ENCODE assay signal across 4 cellular contexts in the genomic region with DNA sequence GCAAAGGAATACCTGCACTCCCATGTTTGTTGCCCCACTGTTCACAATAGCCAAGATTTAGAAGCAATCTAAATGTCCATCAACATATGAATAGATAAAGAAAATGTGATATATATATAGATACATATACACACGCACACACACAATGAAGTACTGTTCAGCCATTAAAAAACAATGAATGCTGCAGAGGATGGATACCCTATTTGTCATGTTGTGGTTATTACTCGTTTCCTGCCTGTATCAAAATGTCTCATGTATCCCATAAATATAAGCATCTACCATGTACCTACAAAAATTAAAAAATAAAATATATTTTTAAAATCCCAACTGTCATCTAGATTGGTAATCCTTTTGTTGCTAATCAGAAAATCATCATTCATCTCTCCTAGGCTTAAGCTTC.
A peak's percentile ranks its signal among the peaks of the same experiment; 100 is the strongest.
TF ChIP-seq lines count a peak whose summit lies in the region.

No MANE protein-coding gene starts in this region.

TF ChIP-seq in SK-N-SH, 30 proteins besides CTCF, POLR2A, EP300 and RAD21:
- TF ChIP-seq GATA2 (CRISPR knock-in tag; IDR thresholded peaks at IDR 0.05), result no peak
- peak; percentile 34; the same call in 1 of the 2 replicates for TF ChIP-seq JUND (IDR thresholded peaks at IDR 0.05)
- no peak for TF ChIP-seq REST (IDR thresholded peaks at IDR 0.05; ENCODE audit: low read depth, low read length)
- peak; percentile 35; the same call in 1 of the 2 replicates for TF ChIP-seq FOSL2 (IDR thresholded peaks at IDR 0.05; ENCODE audit: borderline replicate concordance, low read depth)
- TF ChIP-seq TCF12 (IDR thresholded peaks at IDR 0.05), result peak; percentile 48
- TF ChIP-seq, protein P1, sequence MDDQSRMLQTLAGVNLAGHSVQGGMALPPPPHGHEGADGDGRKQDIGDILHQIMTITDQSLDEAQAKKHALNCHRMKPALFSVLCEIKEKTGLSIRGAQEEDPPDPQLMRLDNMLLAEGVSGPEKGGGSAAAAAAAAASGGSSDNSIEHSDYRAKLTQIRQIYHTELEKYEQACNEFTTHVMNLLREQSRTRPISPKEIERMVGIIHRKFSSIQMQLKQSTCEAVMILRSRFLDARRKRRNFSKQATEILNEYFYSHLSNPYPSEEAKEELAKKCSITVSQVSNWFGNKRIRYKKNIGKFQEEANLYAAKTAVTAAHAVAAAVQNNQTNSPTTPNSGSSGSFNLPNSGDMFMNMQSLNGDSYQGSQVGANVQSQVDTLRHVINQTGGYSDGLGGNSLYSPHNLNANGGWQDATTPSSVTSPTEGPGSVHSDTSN (IDR thresholded peaks at IDR 0.05), result peak; percentile 54; the same call in 1 of the 2 replicates

TF ChIP-seq in SK-N-SH treated with all-trans-retinoic acid at 6 μM for 48 hours, 23 proteins besides CTCF, POLR2A, EP300 and RAD21 (continues in another document):
- TF ChIP-seq ZNF565 (CRISPR knock-in tag; conservative IDR thresholded peaks at IDR 0.05; ENCODE audit: low read depth) (no peak), GLIS3 (CRISPR knock-in tag; IDR thresholded peaks at IDR 0.05) (no peak), TOX (CRISPR knock-in tag; IDR thresholded peaks at IDR 0.05; ENCODE audit: borderline replicate concordance) (no peak), POU6F1 (CRISPR knock-in tag; IDR thresholded peaks at IDR 0.05; ENCODE audit: borderline replicate concordance, low read depth) (no peak), CREB5 (CRISPR knock-in tag; IDR thresholded peaks at IDR 0.05; ENCODE audit: low read depth) (no peak), ISL1 (CRISPR knock-in tag; IDR thresholded peaks at IDR 0.05) (no peak), ZNF70 (CRISPR knock-in tag; IDR thresholded peaks at IDR 0.05) (no peak), ARNTL (CRISPR knock-in tag; IDR thresholded peaks at IDR 0.05; ENCODE audit: borderline replicate concordance, low read depth) (no peak), TCF4 (CRISPR knock-in tag; IDR thresholded peaks at IDR 0.05; ENCODE audit: borderline replicate concordance) (no peak)
- TF ChIP-seq, protein P2, sequence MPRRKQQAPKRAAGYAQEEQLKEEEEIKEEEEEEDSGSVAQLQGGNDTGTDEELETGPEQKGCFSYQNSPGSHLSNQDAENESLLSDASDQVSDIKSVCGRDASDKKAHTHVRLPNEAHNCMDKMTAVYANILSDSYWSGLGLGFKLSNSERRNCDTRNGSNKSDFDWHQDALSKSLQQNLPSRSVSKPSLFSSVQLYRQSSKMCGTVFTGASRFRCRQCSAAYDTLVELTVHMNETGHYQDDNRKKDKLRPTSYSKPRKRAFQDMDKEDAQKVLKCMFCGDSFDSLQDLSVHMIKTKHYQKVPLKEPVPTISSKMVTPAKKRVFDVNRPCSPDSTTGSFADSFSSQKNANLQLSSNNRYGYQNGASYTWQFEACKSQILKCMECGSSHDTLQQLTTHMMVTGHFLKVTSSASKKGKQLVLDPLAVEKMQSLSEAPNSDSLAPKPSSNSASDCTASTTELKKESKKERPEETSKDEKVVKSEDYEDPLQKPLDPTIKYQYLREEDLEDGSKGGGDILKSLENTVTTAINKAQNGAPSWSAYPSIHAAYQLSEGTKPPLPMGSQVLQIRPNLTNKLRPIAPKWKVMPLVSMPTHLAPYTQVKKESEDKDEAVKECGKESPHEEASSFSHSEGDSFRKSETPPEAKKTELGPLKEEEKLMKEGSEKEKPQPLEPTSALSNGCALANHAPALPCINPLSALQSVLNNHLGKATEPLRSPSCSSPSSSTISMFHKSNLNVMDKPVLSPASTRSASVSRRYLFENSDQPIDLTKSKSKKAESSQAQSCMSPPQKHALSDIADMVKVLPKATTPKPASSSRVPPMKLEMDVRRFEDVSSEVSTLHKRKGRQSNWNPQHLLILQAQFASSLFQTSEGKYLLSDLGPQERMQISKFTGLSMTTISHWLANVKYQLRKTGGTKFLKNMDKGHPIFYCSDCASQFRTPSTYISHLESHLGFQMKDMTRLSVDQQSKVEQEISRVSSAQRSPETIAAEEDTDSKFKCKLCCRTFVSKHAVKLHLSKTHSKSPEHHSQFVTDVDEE (CRISPR knock-in tag; IDR thresholded peaks at IDR 0.05), result no peak

TF ChIP-seq in IMR-90, 13 proteins besides CTCF, POLR2A, EP300 and RAD21:
- no peak for TF ChIP-seq MAFK (IDR thresholded peaks at IDR 0.05; ENCODE audit: low read depth, low read length)
- no peak for TF ChIP-seq MXI1 (IDR thresholded peaks at IDR 0.05; ENCODE audit: borderline replicate concordance, low read depth, low read length)
- TF ChIP-seq RFX5 (IDR thresholded peaks at IDR 0.05; ENCODE audit: low read depth, low read length), result no peak
- TF ChIP-seq CEBPB (IDR thresholded peaks at IDR 0.05; ENCODE audit: low read depth, low read length), result no peak
- TF ChIP-seq, protein P3, sequence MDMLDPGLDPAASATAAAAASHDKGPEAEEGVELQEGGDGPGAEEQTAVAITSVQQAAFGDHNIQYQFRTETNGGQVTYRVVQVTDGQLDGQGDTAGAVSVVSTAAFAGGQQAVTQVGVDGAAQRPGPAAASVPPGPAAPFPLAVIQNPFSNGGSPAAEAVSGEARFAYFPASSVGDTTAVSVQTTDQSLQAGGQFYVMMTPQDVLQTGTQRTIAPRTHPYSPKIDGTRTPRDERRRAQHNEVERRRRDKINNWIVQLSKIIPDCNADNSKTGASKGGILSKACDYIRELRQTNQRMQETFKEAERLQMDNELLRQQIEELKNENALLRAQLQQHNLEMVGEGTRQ (IDR thresholded peaks at IDR 0.05; ENCODE audit: low read depth, low read length), result no peak
- TF ChIP-seq NFE2L2 (IDR thresholded peaks at IDR 0.05; ENCODE audit: low read depth, low read length), result no peak
- no peak for TF ChIP-seq FOS (IDR thresholded peaks at IDR 0.05; ENCODE audit: low read depth, low read length)
- TF ChIP-seq SMC3 (IDR thresholded peaks at IDR 0.05; ENCODE audit: low read depth, low read length), result no peak
- no peak for TF ChIP-seq CHD1 (IDR thresholded peaks at IDR 0.05; ENCODE audit: low read depth, low read length)
- TF ChIP-seq MAZ (IDR thresholded peaks at IDR 0.05; ENCODE audit: borderline replicate concordance, low read depth, low read length), result no peak
TF ChIP-seq in IMR-90: peak in this region for 0.

TF ChIP-seq in endothelial cell of umbilical vein, 7 proteins besides CTCF, POLR2A, EP300 and RAD21:
- peak; percentile 37 for TF ChIP-seq FOS (IDR thresholded peaks at IDR 0.05; ENCODE audit: borderline replicate concordance, insufficient read depth, low read length)
- no peak for TF ChIP-seq GATA2 (IDR thresholded peaks at IDR 0.05; ENCODE audit: insufficient read depth, insufficient read length, low read depth, low read length)
